14 cellular contexts compared by ENCODE assay signal in the genomic region with DNA sequence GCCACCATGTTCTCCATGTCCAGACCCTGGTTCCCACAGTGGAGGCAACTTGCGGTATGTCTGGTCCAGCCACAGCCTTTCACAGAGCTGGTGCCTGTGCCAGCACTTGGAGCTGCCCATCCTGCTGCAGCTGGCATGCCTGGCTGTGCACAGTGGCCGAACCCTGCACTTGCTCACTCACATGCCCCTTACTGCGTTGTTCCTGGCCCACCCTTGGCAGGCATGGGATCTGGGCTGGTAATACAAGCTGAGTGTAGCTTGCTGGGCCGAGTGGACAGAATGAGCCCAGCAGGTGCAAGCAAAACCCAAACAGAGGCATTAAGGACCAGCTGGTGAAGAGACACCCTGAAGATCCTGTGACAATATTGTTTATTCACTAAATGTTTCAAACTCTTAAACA.
DNase-seq lines count a peak whose midpoint lies in the region; ATAC-seq lines count a peak whose summit lies in the region.
"Had no signal": no experiment of that assay in that cellular context is flagged by ENCODE, and none has a peak within 500 bp of the region (broad histone marks: within the 10 kb centered on the region; RNA-seq: fewer than 3 reads in every experiment).

No MANE protein-coding gene starts in this region.

- H3K9me3 ChIP-seq in Karpas-422 (ENCODE audit: low read length) = no peaks in the 10 kb centered on the region
- H3K9me3 ChIP-seq: BE2C had no signal

- no peaks in the 10 kb centered on the region for H4K20me1 ChIP-seq in Karpas-422 (ENCODE audit: insufficient read depth, low read depth, low read length)

- no peaks in the 10 kb centered on the region for H3K27me3 ChIP-seq in Karpas-422 (ENCODE audit: low read length)
- H3K27me3 ChIP-seq: BE2C had no signal

- no peaks in the 10 kb centered on the region for H3K79me2 ChIP-seq in Karpas-422 (ENCODE audit: low read length)

- no peak overlapping the region for H3K4me3 ChIP-seq in Karpas-422 (ENCODE audit: low read length)
- H3K4me3 ChIP-seq: GM12878 had no signal

- H3K9me2 ChIP-seq in Karpas-422 (replicated peaks; ENCODE audit: insufficient read depth, low read length) = no peaks in the 10 kb centered on the region

- no peaks in the 10 kb centered on the region; the same call in 1 of the 2 replicates for H3K4me1 ChIP-seq in Karpas-422 (ENCODE audit: low read length)
- H3K4me1 ChIP-seq: BE2C had no signal

- no peaks in the 10 kb centered on the region for H3K36me3 ChIP-seq in Karpas-422 (ENCODE audit: insufficient read depth, low read length)
- H3K36me3 ChIP-seq: BE2C had no signal

- no peak for ATAC-seq in HG03097 (IDR thresholded peaks at IDR 0.05; ENCODE audit: low FRiP score, unreplicated experiment)
- ATAC-seq: GM12878 had no signal

- no peak for DNase-seq in Karpas-422
- peak in 2 of 3 experiments; percentile 60 to 84 for DNase-seq in NCI-H1417 (lab: John Stamatoyannopoulos, UW)
- DNase-seq in NCI-H345 (lab: John Stamatoyannopoulos, UW) = peak; percentile 81
- peak; percentile 42 for DNase-seq in islet precursor cell
- no peak for DNase-seq in LoVo (ENCODE audit: low spot score)
- DNase-seq in kidney tubule cell (ENCODE audit: low spot score) = no peak
- DNase-seq: BE2C; CD8-positive, alpha-beta memory T cell; H7; NCI-H1048; NCI-H2107; T-helper 9 cell had no signal

- H3K4me2 ChIP-seq in Karpas-422 (ENCODE audit: low read depth, low read length, poor library complexity, severe bottlenecking) = no peak overlapping the region

- H3K9ac ChIP-seq in Karpas-422 (ENCODE audit: low read length) = no peak overlapping the region

- no peak overlapping the region for H3K27ac ChIP-seq in Karpas-422 (ENCODE audit: low read length)

- peak overlapping the region; percentile 93 for H2AFZ ChIP-seq in Karpas-422 (ENCODE audit: low read length)

Comparison
In these comparisons a context has a peak if more than half of its experiments do, and no peak if none do; other contexts are left out.
1. DNase-seq: peak in NCI-H1417 (2 of 3), NCI-H345 (single experiment) and islet precursor cell (single experiment); none in Karpas-422 (single experiment), LoVo (single experiment) and kidney tubule cell (single experiment).